Comparison of ENCODE assay signal across 1 cellular context in genomic region chr5:140700177-140701144, GRCh38.
TF ChIP-seq lines count a peak whose summit lies in the region.

Gene ZMAT2, plus strand, starts transcription at chr5:140700447. Its CDS starts 14 bp downstream, at chr5:140700461.

TF ChIP-seq in SK-N-SH, 30 proteins besides CTCF, POLR2A, EP300 and RAD21 (continued from another document):
- peak; percentile 67 for TF ChIP-seq REST (IDR thresholded peaks at IDR 0.05; ENCODE audit: low read depth, low read length)
